In the genomic region with DNA sequence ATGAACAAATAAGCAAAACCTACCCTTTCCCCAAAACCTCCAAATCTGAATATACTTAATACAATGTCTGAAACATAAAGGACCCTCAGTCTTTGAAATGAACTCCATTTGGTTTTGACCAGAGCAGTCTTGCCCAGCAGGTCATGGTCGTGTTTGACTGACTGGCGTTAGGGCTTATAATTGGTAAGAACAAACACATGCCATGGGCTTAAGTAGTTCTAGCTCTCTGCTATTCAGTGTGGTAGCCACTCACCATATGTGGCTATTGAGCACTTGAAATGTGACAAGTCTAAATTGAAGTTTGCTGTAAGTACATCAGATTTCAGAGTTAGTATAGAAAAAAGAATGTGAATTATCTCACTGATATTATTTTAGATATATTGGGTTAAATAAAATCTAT, we compare ENCODE assay signal across 1 cellular context.
TF ChIP-seq lines count a peak whose summit lies in the region.

No MANE protein-coding gene starts in this region.

TF ChIP-seq in HepG2, 621 proteins besides CTCF, POLR2A, EP300 and RAD21 (continued from another document):
- TF ChIP-seq, protein P1, sequence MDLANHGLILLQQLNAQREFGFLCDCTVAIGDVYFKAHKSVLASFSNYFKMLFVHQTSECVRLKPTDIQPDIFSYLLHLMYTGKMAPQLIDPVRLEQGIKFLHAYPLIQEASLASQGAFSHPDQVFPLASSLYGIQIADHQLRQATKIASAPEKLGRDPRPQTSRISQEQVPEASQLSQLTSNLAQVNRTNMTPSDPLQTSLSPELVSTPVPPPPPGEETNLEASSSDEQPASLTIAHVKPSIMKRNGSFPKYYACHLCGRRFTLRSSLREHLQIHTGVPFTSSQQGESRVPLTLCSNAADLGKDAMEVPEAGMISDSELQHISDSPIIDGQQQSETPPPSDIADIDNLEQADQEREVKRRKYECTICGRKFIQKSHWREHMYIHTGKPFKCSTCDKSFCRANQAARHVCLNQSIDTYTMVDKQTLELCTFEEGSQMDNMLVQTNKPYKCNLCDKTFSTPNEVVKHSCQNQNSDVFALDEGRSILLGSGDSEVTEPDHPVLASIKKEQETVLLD (CRISPR knock-in tag; IDR thresholded peaks at IDR 0.05; ENCODE audit: low read depth): no peak
- peak; percentile 45 for TF ChIP-seq RBM22 (optimal IDR thresholded peaks at IDR 0.05; ENCODE audit: low read length)
